ENCODE assay signal across 21 cellular contexts in genomic region chr9:4864234-4864661, GRCh38.
A peak's percentile ranks its signal among the peaks of the same experiment; 100 is the strongest.
DNase-seq lines count a peak whose midpoint lies in the region; ATAC-seq, FAIRE-seq and TF ChIP-seq lines count a peak whose summit lies in the region.
"Had no signal": no experiment of that assay in that cellular context is flagged by ENCODE, and none has a peak within 500 bp of the region (broad histone marks: within the 10 kb centered on the region; RNA-seq: fewer than 3 reads in every experiment).

No MANE protein-coding gene starts in this region.

- no TSS peak for BruUV-seq in K562 (replicated peaks; lab: Mats Ljungman, UMichigan)

- peak overlapping the region; percentile 24 to 76 (median 75); a peak in 4 of 7 replicates for H3K27ac Mint-ChIP-seq in H9
- peak overlapping the region; percentile 37 for H3K27ac Mint-ChIP-seq in nephron progenitor cell
- H3K27ac Mint-ChIP-seq in type B pancreatic cell, result peak overlapping the region; percentile 37

- H3K4me1 ChIP-seq in H9 (ENCODE audit: insufficient read depth, low read length) (no peaks in the 10 kb centered on the region), K562 (replicated peaks in 1 of 2; ENCODE audit: control insufficient read depth in 2 of 2, insufficient read depth in 2 of 2, low read length in 2 of 2) (peaks cover 49 to 67% of the 10 kb centered on the region in 2 experiments)
- H3K4me1 ChIP-seq: SJSA1 had no signal

- no peak overlapping the region for H2AK5ac ChIP-seq in H9 (ENCODE audit: insufficient read length, low read length)

- no CpG with 5 or more reads among the region's 11 CpGs for WGBS in H9 (ENCODE audit: extremely low coverage, insufficient read length, low lambda C conversion rate)
- 29% methylated on average over 11 of the region's 11 CpGs for WGBS in K562 (ENCODE audit: insufficient coverage, low coverage, missing lambda C conversion rate)

- H3K23ac ChIP-seq in H9 (ENCODE audit: insufficient read length, low read depth, low read length), result no peak overlapping the region

- H3K14ac ChIP-seq in H9 (ENCODE audit: insufficient read depth, low read length), result no peak overlapping the region

- no peaks in the 10 kb centered on the region for H3K79me1 ChIP-seq in H9 (ENCODE audit: insufficient read depth, low read depth, low read length, poor library complexity, severe bottlenecking)

- H3K18ac ChIP-seq in H9 (ENCODE audit: insufficient read length, low read depth, low read length), result no peak overlapping the region

- TF ChIP-seq EP300 in K562 (IDR thresholded peaks at IDR 0.05; ENCODE audit: low read length), result no peak

- intact Hi-C loops in K562 (cut with micrococcal nuclease), result loop anchor here (5.0 kb wide), 1 partner anchor 37 kb away; no protein-coding TSS in a partner anchor
- intact Hi-C loops in cardiac septum (cut with DNase I), result no loop called here

- in situ Hi-C loops in K562 (cut with MboI), result loop anchor here (5.0 kb wide), 1 partner anchor 118 kb away; no protein-coding TSS in a partner anchor

- ATAC-seq in K562, result no peak
- no peak for ATAC-seq in HG03039 (IDR thresholded peaks at IDR 0.05; ENCODE audit: unreplicated experiment)
- ATAC-seq: PC-3 had no signal

- no peak overlapping the region for H2BK5ac ChIP-seq in H9 (ENCODE audit: insufficient read length, low read length)

- no peaks in the 10 kb centered on the region for H3K27me3 ChIP-seq in H9 (ENCODE audit: insufficient read depth, low read length)
- H3K27me3 ChIP-seq in K562 (ENCODE audit: control insufficient read depth in 2 of 2, insufficient read depth in 2 of 2, low read length in 2 of 2), result no peaks in the 10 kb centered on the region
- H3K27me3 ChIP-seq: SJSA1 had no signal

- H4K5ac ChIP-seq in H9 (ENCODE audit: insufficient read length, low read depth, low read length), result no peak overlapping the region

- no peak overlapping the region for H3K4me3 Mint-ChIP-seq in H9
- H3K4me3 Mint-ChIP-seq in nephron progenitor cell, result no peak overlapping the region
- H3K4me3 Mint-ChIP-seq in type B pancreatic cell, result no peak overlapping the region
- H3K4me3 Mint-ChIP-seq: CD14-positive monocyte had no signal

- TF ChIP-seq CTCF in H9 (conservative IDR thresholded peaks at IDR 0.05) (no peak), K562 (IDR thresholded peaks at IDR 0.05 in 2 of 3, conservative IDR thresholded peaks at IDR 0.05 in 1 of 3; ENCODE audit: insufficient read depth in 2 of 3, low read depth in 1 of 3, low read length in 3 of 3) (no peak), nephron progenitor cell (IDR thresholded peaks at IDR 0.05) (no peak), type B pancreatic cell (conservative IDR thresholded peaks at IDR 0.05) (no peak)

- H2BK15ac ChIP-seq in H9 (ENCODE audit: low read depth, low read length), result no peak overlapping the region

- DNase-seq in H9, result no peak
- peak in 1 of 4 experiments; percentile 47 for DNase-seq in K562 (ENCODE audit: extremely low read depth in 1 of 4, low spot score in 3 of 4)
- DNase-seq in nephron progenitor cell, result no peak
- no peak for DNase-seq in type B pancreatic cell (ENCODE audit: extremely low spot score, unreplicated experiment)
- DNase-seq in kidney tubule cell (ENCODE audit: low spot score), result no peak
- no peak for DNase-seq in cardiac septum (ENCODE audit: low spot score)
- DNase-seq: COR-L47, DMS153, EL, H7, MV-4-11, NCI-H1417, NCI-H1930, NCI-H510A treated with DMSO at 0.1 percent for 48 hours, NCI-H82, PC-3 had no signal

- no peaks in the 10 kb centered on the region for H3K23me2 ChIP-seq in H9 (ENCODE audit: insufficient read length, low read depth, low read length, poor library complexity, severe bottlenecking)

- no peaks in the 10 kb centered on the region for H3K9me1 ChIP-seq in K562 (ENCODE audit: control insufficient read depth, insufficient read depth, low read length)

- H2BK12ac ChIP-seq in H9 (ENCODE audit: insufficient read length, low read depth, low read length), result no peak overlapping the region

- H4K20me1 ChIP-seq in H9 (ENCODE audit: control insufficient read depth, insufficient read depth, insufficient read length) (no peaks in the 10 kb centered on the region), K562 (replicated peaks; ENCODE audit: control insufficient read depth, insufficient read depth, low read length) (no peaks in the 10 kb centered on the region)

- H3K4ac ChIP-seq in H9 (ENCODE audit: low read depth, low read length), result no peak overlapping the region

- no peak overlapping the region for H3K4me3 ChIP-seq in K562
- H3K4me3 ChIP-seq: SJSA1 had no signal

- H3K4me1 Mint-ChIP-seq in H9, result peaks cover 5 to 9% of the 10 kb centered on the region in 2 experiments
- H3K4me1 Mint-ChIP-seq in nephron progenitor cell, result no peaks in the 10 kb centered on the region
- peaks cover 5% of the 10 kb centered on the region for H3K4me1 Mint-ChIP-seq in type B pancreatic cell (ENCODE audit: unreplicated experiment)

- H3K9me3 Mint-ChIP-seq in H9 (no peaks in the 10 kb centered on the region; a peak in 1 of 5 replicates), nephron progenitor cell (no peaks in the 10 kb centered on the region), type B pancreatic cell (no peaks in the 10 kb centered on the region)
- H3K9me3 Mint-ChIP-seq: CD14-positive monocyte had no signal

- no peak for FAIRE-seq in K562 (lab: Jason Lieb, UNC)
- FAIRE-seq: GM19239 had no signal

- H3K9me3 ChIP-seq in H9 (ENCODE audit: control insufficient read depth, low read depth, low read length) (no peaks in the 10 kb centered on the region), K562 (replicated peaks; ENCODE audit: control insufficient read depth, insufficient read depth, low read depth, low read length) (no peaks in the 10 kb centered on the region)
- H3K9me3 ChIP-seq: SJSA1 had no signal

- POLR2A ChIA-PET in K562 (lab: Yijun Ruan, JAX), result no interaction called here

- no peak for TF ChIP-seq POLR2A in K562 (conservative IDR thresholded peaks at IDR 0.05)

- no peak overlapping the region for H2AFZ ChIP-seq in H9 (ENCODE audit: low read length)
- no peak overlapping the region for H2AFZ ChIP-seq in K562 (ENCODE audit: low read depth, low read length)

- H3K27ac ChIP-seq in H9 (ENCODE audit: insufficient read length, low read depth, low read length) (no peak overlapping the region), K562 (ENCODE audit: extremely low read depth, low read depth, low read length) (peak overlapping the region; percentile 83)
- H3K27ac ChIP-seq: HL-60, SJSA1 had no signal

- H3K4me2 ChIP-seq in H9 (ENCODE audit: insufficient read depth, insufficient read length, low read length) (no peak overlapping the region), K562 (ENCODE audit: insufficient read depth, low read length) (peak overlapping the region; percentile 65)

- no peak overlapping the region for H2BK20ac ChIP-seq in H9 (ENCODE audit: low read depth, low read length, poor library complexity, severe bottlenecking)

- no peak overlapping the region for H3K56ac ChIP-seq in H9 (ENCODE audit: insufficient read length, low read depth, low read length)

- H3T11ph ChIP-seq in H9 (ENCODE audit: low read length), result no peak overlapping the region

- H4K91ac ChIP-seq in H9 (ENCODE audit: insufficient read length, low read depth, low read length), result no peak overlapping the region

- H3K36me3 Mint-ChIP-seq in H9 (ENCODE audit: insufficient read depth in 1 of 3, low read depth in 3 of 3), result peaks cover 5 to 25% (median 6%) of the 10 kb centered on the region in 3 experiments; a peak in 6 of 7 replicates
- peaks cover 37% of the 10 kb centered on the region for H3K36me3 Mint-ChIP-seq in nephron progenitor cell (ENCODE audit: low read depth)
- peaks cover 19% of the 10 kb centered on the region for H3K36me3 Mint-ChIP-seq in type B pancreatic cell

- H3K9ac ChIP-seq in H9 (ENCODE audit: extremely low read depth, insufficient read length, low read length), result no peak overlapping the region
- peak overlapping the region; percentile 51 to 63; a peak in 3 of 4 replicates for H3K9ac ChIP-seq in K562 (ENCODE audit: insufficient read depth in 1 of 2, low read depth in 2 of 2, low read length in 2 of 2)

- no peak overlapping the region for H2BK120ac ChIP-seq in H9 (ENCODE audit: low read depth, low read length, poor library complexity, severe bottlenecking)

- H3K27me3 Mint-ChIP-seq in H9 (ENCODE audit: low read depth), result no peaks in the 10 kb centered on the region
- no peaks in the 10 kb centered on the region for H3K27me3 Mint-ChIP-seq in nephron progenitor cell (ENCODE audit: low read depth, poor library complexity)
- H3K27me3 Mint-ChIP-seq in type B pancreatic cell, result no peaks in the 10 kb centered on the region

- 0 out of 2 replicates have a peak, but pooled peaks cover 1% of the 10 kb centered on the region for H3K79me2 ChIP-seq in H9 (ENCODE audit: insufficient read depth, low read length)
- peaks cover 83% of the 10 kb centered on the region for H3K79me2 ChIP-seq in K562 (ENCODE audit: control insufficient read depth, insufficient read depth, low read length)

- peaks cover 75% of the 10 kb centered on the region for H3K36me3 ChIP-seq in K562 (ENCODE audit: control insufficient read depth, insufficient read depth, low read length)
- H3K36me3 ChIP-seq: SJSA1 had no signal

- no peak for TF ChIP-seq RAD21 in K562 (CRISPR knock-in tag; conservative IDR thresholded peaks at IDR 0.05 in 1 of 2, IDR thresholded peaks at IDR 0.05 in 1 of 2)

- H4K8ac ChIP-seq in H9 (replicated peaks; ENCODE audit: insufficient read length, low read depth, low read length), result no peak overlapping the region

- CTCF ChIA-PET in K562 (lab: Yijun Ruan, JAX; ENCODE audit: low intra/inter-chr PET ratio), result no interaction called here

TF ChIP-seq in K562, 482 proteins besides CTCF, POLR2A, EP300 and RAD21 (continues in another document):
- TF ChIP-seq ZBTB9 (CRISPR knock-in tag; IDR thresholded peaks at IDR 0.05), result no peak
